20 cellular contexts compared by ENCODE assay signal in the genomic region with DNA sequence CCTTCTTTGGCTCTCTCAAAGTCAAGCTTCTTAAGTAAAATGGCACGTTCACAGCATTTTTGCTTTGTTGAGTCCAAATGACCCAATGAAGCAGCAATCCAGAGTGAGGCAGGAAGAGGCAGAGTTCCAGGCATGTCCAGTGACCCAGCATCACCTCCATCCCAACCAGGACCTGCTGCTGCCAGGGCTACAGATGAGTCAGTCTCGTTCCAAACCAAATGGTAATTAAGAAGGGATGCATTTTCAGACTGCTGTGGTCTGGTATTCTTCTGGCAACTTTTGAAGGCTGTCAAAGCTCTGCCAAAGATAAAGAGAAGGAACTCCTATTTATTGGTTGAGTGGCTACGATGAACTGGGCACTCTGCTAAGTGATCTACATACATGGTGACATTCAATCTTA.
DNase-seq lines count a peak whose midpoint lies in the region; ATAC-seq and TF ChIP-seq lines count a peak whose summit lies in the region.
"Had no signal": no experiment of that assay in that cellular context is flagged by ENCODE, and none has a peak within 500 bp of the region (broad histone marks: within the 10 kb centered on the region; RNA-seq: fewer than 3 reads in every experiment).

No MANE protein-coding gene starts in this region.

- no peak overlapping the region for H3K9ac ChIP-seq in mesenchymal stem cell (ENCODE audit: low read length)

- ATAC-seq in HG03432 (IDR thresholded peaks at IDR 0.05; ENCODE audit: unreplicated experiment): no peak
- no peak for ATAC-seq in activated T-cell treated with anti-CD3 and anti-CD28 coated beads, Interleukin-2, amount 50 U/mL, for 72 hours (replicated peaks in 1 of 2)
- ATAC-seq: stimulated activated naive CD8-positive, alpha-beta T cell treated with anti-CD3 and anti-CD28 coated beads, Interleukin-15, amount 100 ng/mL, for 72 hours; upper lobe of right lung had no signal

- H3K79me1 ChIP-seq in mesenchymal stem cell (replicated peaks; ENCODE audit: low read length, poor library complexity, severe bottlenecking): no peaks in the 10 kb centered on the region

- H3K27ac ChIP-seq in mesenchymal stem cell (ENCODE audit: low read length, poor library complexity, severe bottlenecking): no peak overlapping the region
- H3K27ac ChIP-seq: coronary artery, neutrophil, SK-N-MC, upper lobe of right lung had no signal

- H3K9me3 ChIP-seq in mesenchymal stem cell (ENCODE audit: control insufficient read depth, low read length): no peaks in the 10 kb centered on the region
- H3K9me3 ChIP-seq: neutrophil, upper lobe of right lung had no signal

- TF ChIP-seq CTCF in AG10803 (conservative IDR thresholded peaks at IDR 0.05; ENCODE audit: low read length): no peak

- H3K36me3 ChIP-seq in mesenchymal stem cell (ENCODE audit: control insufficient read depth in 1 of 2, insufficient read depth in 2 of 2, low read depth in 1 of 2, low read length in 2 of 2): no peaks in the 10 kb centered on the region
- H3K36me3 ChIP-seq: neutrophil, upper lobe of right lung had no signal

- H2BK5ac ChIP-seq in mesenchymal stem cell (ENCODE audit: low read depth, low read length, poor library complexity, severe bottlenecking): no peak overlapping the region

- H3K14ac ChIP-seq in mesenchymal stem cell (ENCODE audit: low read length in 2 of 2): no peak overlapping the region

- H3K27me3 Mint-ChIP-seq in activated T-cell treated with anti-CD3 and anti-CD28 coated beads, Interleukin-2, amount 50 U/mL, for 72 hours (ENCODE audit: low read depth): no peaks in the 10 kb centered on the region
- H3K27me3 Mint-ChIP-seq: stimulated activated naive CD8-positive, alpha-beta T cell treated with anti-CD3 and anti-CD28 coated beads, Interleukin-15, amount 100 ng/mL, for 72 hours had no signal

- no peak overlapping the region for H2AK5ac ChIP-seq in mesenchymal stem cell (ENCODE audit: low read length, severe bottlenecking)

- no peaks in the 10 kb centered on the region for H3K27me3 ChIP-seq in mesenchymal stem cell (ENCODE audit: control insufficient read depth in 1 of 2, insufficient read depth in 1 of 2, low read length in 2 of 2)
- H3K27me3 ChIP-seq: neutrophil, upper lobe of right lung had no signal

- no peak overlapping the region for H3K4ac ChIP-seq in mesenchymal stem cell (ENCODE audit: low read depth in 1 of 2, low read length in 2 of 2)

- no peak overlapping the region for H4K8ac ChIP-seq in mesenchymal stem cell (ENCODE audit: low read length)

- no peak overlapping the region for H4K91ac ChIP-seq in mesenchymal stem cell (ENCODE audit: low read length)

- H3K4me3 ChIP-seq in AG10803 (ENCODE audit: low read length) (no peak overlapping the region), mesenchymal stem cell (ENCODE audit: insufficient read depth in 1 of 2, low read depth in 1 of 2, low read length in 2 of 2) (no peak overlapping the region)
- H3K4me3 ChIP-seq: coronary artery, SK-N-MC, upper lobe of right lung had no signal

- H2BK15ac ChIP-seq in mesenchymal stem cell (ENCODE audit: low read depth, poor library complexity, severe bottlenecking): no peak overlapping the region

- peaks cover 13% of the 10 kb centered on the region in 2 donors for H3K9me3 Mint-ChIP-seq in activated T-cell treated with anti-CD3 and anti-CD28 coated beads, Interleukin-2, amount 50 U/mL, for 72 hours

- H3K4me1 ChIP-seq in mesenchymal stem cell (ENCODE audit: control insufficient read depth, insufficient read depth, low read depth, low read length): peaks cover 3% of the 10 kb centered on the region
- H3K4me1 ChIP-seq: upper lobe of right lung had no signal

- H2AFZ ChIP-seq in mesenchymal stem cell (ENCODE audit: low read depth, low read length): no peak overlapping the region

- peaks cover 0 to 1% of the 10 kb centered on the region in 2 donors for H3K36me3 Mint-ChIP-seq in activated T-cell treated with anti-CD3 and anti-CD28 coated beads, Interleukin-2, amount 50 U/mL, for 72 hours (ENCODE audit: insufficient read depth in 2 of 2)
- H3K36me3 Mint-ChIP-seq: IgD-negative memory B cell had no signal

- DNase-seq in AG10803 (ENCODE audit: low read depth) (peak; percentile 98), LHCN-M2 (ENCODE audit: low read depth) (peak; percentile 60), epidermal melanocyte (ENCODE audit: insufficient read length, low spot score) (peak; percentile 32), mesenchymal stem cell (peak; percentile 43), medulla oblongata (ENCODE audit: extremely low spot score) (no peak), NCI-H1105 treated with DMSO at 0.1 percent for 48 hours (lab: John Stamatoyannopoulos, UW) (no peak)
- no peak for DNase-seq in activated T-cell treated with anti-CD3 and anti-CD28 coated beads, Interleukin-2, amount 50 U/mL, for 72 hours
- DNase-seq: ACHN; activated CD4-positive, alpha-beta T cell treated with anti-CD3 and anti-CD28 coated beads for 48 hours; activated gamma-delta T cell treated with Interleukin-2 at 50 U/mL for 16 hours; kidney glomerular epithelial cell; NCI-H69; OCI-M1; stimulated activated naive CD8-positive, alpha-beta T cell treated with anti-CD3 and anti-CD28 coated beads, Interleukin-15, amount 100 ng/mL, for 72 hours; upper lobe of right lung had no signal

- no peak overlapping the region for H3K23ac ChIP-seq in mesenchymal stem cell (ENCODE audit: low read length in 2 of 2)

- no peak overlapping the region for H2BK120ac ChIP-seq in mesenchymal stem cell (ENCODE audit: low read depth, low read length)

- no peak overlapping the region for H3K27ac Mint-ChIP-seq in activated T-cell treated with anti-CD3 and anti-CD28 coated beads, Interleukin-2, amount 50 U/mL, for 72 hours
- H3K27ac Mint-ChIP-seq: IgD-negative memory B cell; stimulated activated naive CD8-positive, alpha-beta T cell treated with anti-CD3 and anti-CD28 coated beads, Interleukin-15, amount 100 ng/mL, for 72 hours had no signal

- no peak overlapping the region for H3K18ac ChIP-seq in mesenchymal stem cell (ENCODE audit: low read depth in 1 of 2, low read length in 2 of 2)

- no peaks in the 10 kb centered on the region for H3K4me1 Mint-ChIP-seq in activated T-cell treated with anti-CD3 and anti-CD28 coated beads, Interleukin-2, amount 50 U/mL, for 72 hours (ENCODE audit: low read depth)
- H3K4me1 Mint-ChIP-seq: IgD-negative memory B cell; stimulated activated naive CD8-positive, alpha-beta T cell treated with anti-CD3 and anti-CD28 coated beads, Interleukin-15, amount 100 ng/mL, for 72 hours had no signal

- no peak overlapping the region for H2BK12ac ChIP-seq in mesenchymal stem cell (ENCODE audit: low read length in 2 of 2)

- no peak overlapping the region for H3K4me3 Mint-ChIP-seq in activated T-cell treated with anti-CD3 and anti-CD28 coated beads, Interleukin-2, amount 50 U/mL, for 72 hours
- H3K4me3 Mint-ChIP-seq: IgD-negative memory B cell; stimulated activated naive CD8-positive, alpha-beta T cell treated with anti-CD3 and anti-CD28 coated beads, Interleukin-15, amount 100 ng/mL, for 72 hours had no signal

- H3K4me2 ChIP-seq in mesenchymal stem cell (ENCODE audit: low read length, poor library complexity, severe bottlenecking): no peak overlapping the region

- WGBS in mesenchymal stem cell: 55% methylated on average over 2 of the region's 3 CpGs

Comparison
In these comparisons a context has a peak if more than half of its experiments do, and no peak if none do; other contexts are left out.
1. DNase-seq: peak in AG10803 (single experiment), LHCN-M2 (single experiment), epidermal melanocyte (single experiment) and mesenchymal stem cell (single experiment); none in medulla oblongata (single experiment), NCI-H1105 treated with DMSO at 0.1 percent for 48 hours (single experiment) and activated T-cell treated with anti-CD3 and anti-CD28 coated beads, Interleukin-2, amount 50 U/mL, for 72 hours (0 of 2).